In genomic region chr15:84833447-84833846, GRCh38 we compare ENCODE assay signal across 18 cellular contexts. TPM values are rescaled to one million over a fixed set of nuclear protein-coding genes. Genes with fewer than 3 reads are reported as not detected.
A peak's percentile ranks its signal among the peaks of the same experiment; 100 is the strongest.
DNase-seq lines count a peak whose midpoint lies in the region; ATAC-seq, FAIRE-seq and TF ChIP-seq lines count a peak whose summit lies in the region.
"Had no signal": no experiment of that assay in that cellular context is flagged by ENCODE, and none has a peak within 500 bp of the region (broad histone marks: within the 10 kb centered on the region; RNA-seq: fewer than 3 reads in every experiment).

No MANE protein-coding gene starts in this region.

- no peaks in the 10 kb centered on the region for H3K9me3 ChIP-seq in fibroblast of lung (ENCODE audit: control insufficient read depth, insufficient read depth, low read depth, low read length)
- no peaks in the 10 kb centered on the region for H3K9me3 ChIP-seq in neutrophil

- H3K27ac Mint-ChIP-seq in HFFc6: no peak overlapping the region
- H3K27ac Mint-ChIP-seq: activated naive CD4-positive, alpha-beta T cell treated with anti-CD3 and anti-CD28 coated beads, Interleukin-2, amount 50 U/mL, for 24 hours; CD4-positive, CD25-positive, alpha-beta regulatory T cell; dendritic cell treated with granulocyte-macrophage colony-stimulating factor and Interleukin-4, amounts not matched to agents 40 ng/mL and 50 ng/mL, for 4 days; natural killer cell treated with Interleukin-12 subunit alpha and Interleukin-12 subunit beta and Interleukin-15 and Interleukin-18, amount 100 ng/mL, for 72 hours had no signal

- peaks cover 6% of the 10 kb centered on the region; the same call in 1 of the 2 replicates for H3K36me3 Mint-ChIP-seq in HFFc6 (ENCODE audit: low read depth)
- H3K36me3 Mint-ChIP-seq: activated naive CD4-positive, alpha-beta T cell treated with anti-CD3 and anti-CD28 coated beads, Interleukin-2, amount 50 U/mL, for 24 hours; CD4-positive, CD25-positive, alpha-beta regulatory T cell; natural killer cell treated with Interleukin-12 subunit alpha and Interleukin-12 subunit beta and Interleukin-15 and Interleukin-18, amount 100 ng/mL, for 72 hours had no signal

- no peak overlapping the region for H2AFZ ChIP-seq in fibroblast of lung (ENCODE audit: low read length)

- H4K20me1 ChIP-seq in fibroblast of lung (ENCODE audit: control insufficient read depth, extremely low read depth, insufficient read depth, low read length): no peaks in the 10 kb centered on the region

- ATAC-seq in SK-N-SH treated with all-trans-retinoic acid at 6 μM for 48 hours (peak; percentile 75), GM21529 (IDR thresholded peaks at IDR 0.05; ENCODE audit: unreplicated experiment) (no peak)

- H3K36me3 ChIP-seq in fibroblast of lung (ENCODE audit: control insufficient read depth, insufficient read depth, low read length): no peaks in the 10 kb centered on the region
- H3K36me3 ChIP-seq in neutrophil: no peaks in the 10 kb centered on the region

- peaks cover 19% of the 10 kb centered on the region for H3K27me3 ChIP-seq in fibroblast of lung (ENCODE audit: control insufficient read depth, insufficient read depth, low read length)
- no peaks in the 10 kb centered on the region for H3K27me3 ChIP-seq in neutrophil

- peaks cover 6% of the 10 kb centered on the region; the same call in 1 of the 2 replicates for H3K4me1 Mint-ChIP-seq in HFFc6 (ENCODE audit: low read depth)
- H3K4me1 Mint-ChIP-seq: activated naive CD4-positive, alpha-beta T cell treated with anti-CD3 and anti-CD28 coated beads, Interleukin-2, amount 50 U/mL, for 24 hours; CD4-positive, CD25-positive, alpha-beta regulatory T cell had no signal

- H3K4me1 ChIP-seq in fibroblast of lung (ENCODE audit: control insufficient read depth, extremely low read depth, insufficient read depth, low read length) (no peaks in the 10 kb centered on the region), neutrophil (ENCODE audit: control insufficient read depth in 1 of 2, insufficient read depth in 1 of 2, low read depth in 1 of 2, low read length in 1 of 2) (peaks cover 70 to 84% of the 10 kb centered on the region in 2 experiments)

- intact Hi-C loops in posterior cingulate gyrus (cut with DNase I): no loop called here

- peaks cover 16% of the 10 kb centered on the region for H3K27me3 Mint-ChIP-seq in HFFc6 (ENCODE audit: insufficient read depth)
- H3K27me3 Mint-ChIP-seq: dendritic cell treated with granulocyte-macrophage colony-stimulating factor and Interleukin-4, amounts not matched to agents 40 ng/mL and 50 ng/mL, for 4 days had no signal

- TF ChIP-seq CTCF in HFFc6 (IDR thresholded peaks at IDR 0.05): no peak
- no peak for TF ChIP-seq CTCF in fibroblast of lung (conservative IDR thresholded peaks at IDR 0.05 in 1 of 2, IDR thresholded peaks at IDR 0.05 in 1 of 2; ENCODE audit: low read depth in 1 of 2, low read length in 2 of 2)
- TF ChIP-seq CTCF in neutrophil (IDR thresholded peaks at IDR 0.05): no peak

- no peak overlapping the region for H3K4me2 ChIP-seq in fibroblast of lung (ENCODE audit: extremely low read depth, insufficient read depth, low read length)

- H3K4me3 ChIP-seq in fibroblast of lung (replicated peaks in 1 of 4; ENCODE audit: control extremely low read depth in 1 of 4, insufficient read depth in 1 of 4, low read depth in 3 of 4, low read length in 4 of 4): no peak overlapping the region
- H3K4me3 ChIP-seq in neutrophil (ENCODE audit: low read depth in 1 of 2, low read length in 1 of 2): no peak overlapping the region
- H3K4me3 ChIP-seq: skin epidermis had no signal

- H3K9ac ChIP-seq in fibroblast of lung (ENCODE audit: insufficient read depth, low read length): no peak overlapping the region

- peak; percentile 25 for DNase-seq in HFFc6
- peak; percentile 31 to 52 for DNase-seq in fibroblast of lung (ENCODE audit: low read depth in 2 of 2)
- no peak for DNase-seq in activated naive CD4-positive, alpha-beta T cell treated with anti-CD3 and anti-CD28 coated beads, Interleukin-2, amount 50 U/mL, for 16 hours
- DNase-seq in posterior cingulate gyrus: no peak
- DNase-seq in urothelium cell line (ENCODE audit: low spot score): no peak
- DNase-seq: CD4-positive, CD25-positive, alpha-beta regulatory T cell; NCI-H1417; NCI-H510A; T1000 had no signal

- no peak for FAIRE-seq in urothelium cell line (lab: Jason Lieb, UNC)
- FAIRE-seq: frontal cortex had no signal

- no peaks in the 10 kb centered on the region for H3K79me2 ChIP-seq in fibroblast of lung (ENCODE audit: control insufficient read depth, insufficient read depth, low read length)

- H3K9me3 Mint-ChIP-seq in HFFc6: no peaks in the 10 kb centered on the region
- H3K9me3 Mint-ChIP-seq: activated naive CD4-positive, alpha-beta T cell treated with anti-CD3 and anti-CD28 coated beads, Interleukin-2, amount 50 U/mL, for 24 hours; CD4-positive, CD25-positive, alpha-beta regulatory T cell; dendritic cell treated with granulocyte-macrophage colony-stimulating factor and Interleukin-4, amounts not matched to agents 40 ng/mL and 50 ng/mL, for 4 days; natural killer cell treated with Interleukin-12 subunit alpha and Interleukin-12 subunit beta and Interleukin-15 and Interleukin-18, amount 100 ng/mL, for 72 hours had no signal

- H3K4me3 Mint-ChIP-seq in HFFc6: no peak overlapping the region
- H3K4me3 Mint-ChIP-seq: activated naive CD4-positive, alpha-beta T cell treated with anti-CD3 and anti-CD28 coated beads, Interleukin-2, amount 50 U/mL, for 24 hours; CD4-positive, CD25-positive, alpha-beta regulatory T cell; dendritic cell treated with granulocyte-macrophage colony-stimulating factor and Interleukin-4, amounts not matched to agents 40 ng/mL and 50 ng/mL, for 4 days; natural killer cell treated with Interleukin-12 subunit alpha and Interleukin-12 subunit beta and Interleukin-15 and Interleukin-18, amount 100 ng/mL, for 72 hours had no signal

- no peak overlapping the region for H3K27ac ChIP-seq in fibroblast of lung (ENCODE audit: insufficient read depth, low read length)
- peak overlapping the region; percentile 46 for H3K27ac ChIP-seq in neutrophil
- H3K27ac ChIP-seq: skin epidermis had no signal

TF ChIP-seq in SK-N-SH treated with all-trans-retinoic acid at 6 μM for 48 hours, 23 proteins besides CTCF, POLR2A, EP300 and RAD21:
- TF ChIP-seq ISL1 (CRISPR knock-in tag; IDR thresholded peaks at IDR 0.05): no peak
- no peak for TF ChIP-seq CSDC2 (CRISPR knock-in tag; IDR thresholded peaks at IDR 0.05)
- TF ChIP-seq POU6F1 (CRISPR knock-in tag; IDR thresholded peaks at IDR 0.05; ENCODE audit: borderline replicate concordance, low read depth): no peak
- no peak for TF ChIP-seq ZNF8 (CRISPR knock-in tag; IDR thresholded peaks at IDR 0.05)
- TF ChIP-seq PATZ1 (CRISPR knock-in tag; IDR thresholded peaks at IDR 0.05; ENCODE audit: borderline replicate concordance): no peak
- TF ChIP-seq ZNF565 (CRISPR knock-in tag; conservative IDR thresholded peaks at IDR 0.05; ENCODE audit: low read depth): no peak
- no peak for TF ChIP-seq BACH2 (CRISPR knock-in tag; IDR thresholded peaks at IDR 0.05; ENCODE audit: borderline replicate concordance)
- no peak for TF ChIP-seq ZC3H10 (CRISPR knock-in tag; IDR thresholded peaks at IDR 0.05)
TF ChIP-seq in SK-N-SH treated with all-trans-retinoic acid at 6 μM for 48 hours: peak in this region for 0.

RNA-seq across cellular contexts. Expression of gene ALPK3, which starts 16.3 kb away (rescaled TPM):
- total RNA-seq in HFFc6 (2021; fragmentation: NEBNext Ultra II Directional; extraction: Animal tissue kit (Norgen Biotek cat#: 25700)): under 1 TPM; 0.05 to 0.60 (median 0.26) TPM
- 0.26 and 0.50 TPM in 2 replicates for total RNA-seq in fibroblast of lung
- polyA plus RNA-seq in fibroblast of lung: 0.03 and 0.07 TPM in 2 replicates
- 0.03 and 0.20 TPM in 2 replicates for polyA plus RNA-seq in fibroblast of lung (2012)
- 0.07 and 0.12 TPM in 2 replicates for polyA minus RNA-seq in fibroblast of lung (ENCODE audit: low replicate concordance)
- polyA plus RNA-seq: CD4-positive, CD25-positive, alpha-beta regulatory T cell had no signal

RNA-seq across cellular contexts. Expression of gene SLC28A1, which starts 51.0 kb away (rescaled TPM):
- total RNA-seq in HFFc6 (2021; fragmentation: NEBNext Ultra II Directional; extraction: Animal tissue kit (Norgen Biotek cat#: 25700)): not detected
- not detected in 2 replicates for total RNA-seq in fibroblast of lung
- polyA plus RNA-seq in fibroblast of lung: not detected in 2 replicates
- not detected in 2 replicates for polyA plus RNA-seq in fibroblast of lung (2012)
- polyA minus RNA-seq in fibroblast of lung (ENCODE audit: low replicate concordance): not detected in 2 replicates
- total RNA-seq: CD4-positive, CD25-positive, alpha-beta regulatory T cell; frontal cortex; natural killer cell treated with Interleukin-12 subunit alpha and Interleukin-12 subunit beta and Interleukin-15 and Interleukin-18, amount 100 ng/mL, for 72 hours; temporal lobe had no signal
- polyA plus RNA-seq: CD4-positive, CD25-positive, alpha-beta regulatory T cell had no signal

Comparison
In these comparisons a context has a peak if more than half of its experiments do, and no peak if none do; other contexts are left out.
1. DNase-seq: peak in HFFc6 (single experiment) and fibroblast of lung (2 of 2); none in activated naive CD4-positive, alpha-beta T cell treated with anti-CD3 and anti-CD28 coated beads, Interleukin-2, amount 50 U/mL, for 16 hours (single experiment), posterior cingulate gyrus (0 of 10) and urothelium cell line (single experiment).